Comparison of ENCODE assay signal across 13 cellular contexts in genomic region chr20:36102306-36102705, GRCh38. TPM values are rescaled to one million over a fixed set of nuclear protein-coding genes. Genes with fewer than 3 reads are reported as not detected.
DNase-seq lines count a peak whose midpoint lies in the region; TF ChIP-seq lines count a peak whose summit lies in the region.
"Had no signal": no experiment of that assay in that cellular context is flagged by ENCODE, and none has a peak within 500 bp of the region (broad histone marks: within the 10 kb centered on the region; RNA-seq: fewer than 3 reads in every experiment).

No MANE protein-coding gene starts in this region.

- 67% methylated on average over 3 of the region's 3 CpGs for WGBS in suprapubic skin

- no peak overlapping the region for H3K4me3 Mint-ChIP-seq in Caco-2 (ENCODE audit: unreplicated experiment)
- H3K4me3 Mint-ChIP-seq: H9 had no signal

- H2AFZ ChIP-seq in osteoblast (ENCODE audit: low read length) = no peak overlapping the region

- H3K4me3 ChIP-seq in Caco-2 (ENCODE audit: low read depth, low read length) = no peak overlapping the region
- H3K4me3 ChIP-seq in mucosa of rectum (ENCODE audit: low read length in 2 of 2) = no peak overlapping the region
- H3K4me3 ChIP-seq in suprapubic skin = no peak overlapping the region
- no peak overlapping the region for H3K4me3 ChIP-seq in osteoblast (ENCODE audit: insufficient read depth, low read length)
- H3K4me3 ChIP-seq: SJSA1 had no signal

- peak overlapping the region; percentile 20 to 48 for H3K9ac ChIP-seq in mucosa of rectum (ENCODE audit: low read depth in 1 of 2, low read length in 2 of 2)

- TF ChIP-seq CTCF in Caco-2 (IDR thresholded peaks at IDR 0.05; ENCODE audit: insufficient read depth in 1 of 2, low read depth in 1 of 2, low read length in 1 of 2, severe bottlenecking in 1 of 2, unreplicated experiment in 1 of 2) = no peak
- no peak for TF ChIP-seq CTCF in RWPE1 (conservative IDR thresholded peaks at IDR 0.05; ENCODE audit: low read depth)
- TF ChIP-seq CTCF in suprapubic skin (IDR thresholded peaks at IDR 0.05) = no peak
- TF ChIP-seq CTCF in osteoblast (IDR thresholded peaks at IDR 0.05; ENCODE audit: extremely low read depth, low read depth, low read length) = no peak

- TF ChIP-seq POLR2A in suprapubic skin (IDR thresholded peaks at IDR 0.05) = no peak

- peaks cover 20% of the 10 kb centered on the region for H3K36me3 Mint-ChIP-seq in Caco-2 (ENCODE audit: insufficient read depth, unreplicated experiment)

- H3K4me1 Mint-ChIP-seq in Caco-2 (ENCODE audit: low read depth, unreplicated experiment) = peaks cover 26% of the 10 kb centered on the region

- H3K27me3 ChIP-seq in Caco-2 (replicated peaks; ENCODE audit: control insufficient read depth, insufficient read depth, low read length) (no peaks in the 10 kb centered on the region), mucosa of rectum (ENCODE audit: control insufficient read depth in 2 of 2, insufficient read depth in 2 of 2, low read length in 2 of 2) (no peaks in the 10 kb centered on the region), suprapubic skin (no peaks in the 10 kb centered on the region), osteoblast (ENCODE audit: insufficient read depth, low read length) (no peaks in the 10 kb centered on the region)
- H3K27me3 ChIP-seq: SJSA1 had no signal

- peak overlapping the region; percentile 38 for H3K27ac Mint-ChIP-seq in Caco-2 (ENCODE audit: unreplicated experiment)
- H3K27ac Mint-ChIP-seq: H9 had no signal

- intact Hi-C loops in Caco-2 (cut with micrococcal nuclease; ENCODE audit: unreplicated experiment) = no loop called here

- no peaks in the 10 kb centered on the region for H4K20me1 ChIP-seq in osteoblast (ENCODE audit: insufficient read depth, low read length)

- no peaks in the 10 kb centered on the region for H3K36me3 ChIP-seq in Caco-2 (ENCODE audit: control insufficient read depth, insufficient read depth, low read length)
- no peaks in the 10 kb centered on the region for H3K36me3 ChIP-seq in mucosa of rectum (ENCODE audit: control insufficient read depth in 2 of 2, insufficient read depth in 2 of 2, low read length in 2 of 2)
- no peaks in the 10 kb centered on the region for H3K36me3 ChIP-seq in suprapubic skin
- no peaks in the 10 kb centered on the region for H3K36me3 ChIP-seq in osteoblast (ENCODE audit: insufficient read depth, low read length)
- H3K36me3 ChIP-seq: SJSA1 had no signal

- H3K4me1 ChIP-seq in Caco-2 (peaks cover 50% of the 10 kb centered on the region), mucosa of rectum (ENCODE audit: control insufficient read depth in 2 of 2, insufficient read depth in 2 of 2, low read length in 2 of 2) (peaks cover 43 to 63% of the 10 kb centered on the region in 2 donors), suprapubic skin (peaks cover 47% of the 10 kb centered on the region), osteoblast (ENCODE audit: insufficient read depth, low read length) (peaks cover 31% of the 10 kb centered on the region)

- CTCF ChIA-PET in Caco-2 (lab: Charles Lee) (interaction anchor here (0.6 to 2.2 kb wide), 4 partner anchors 36 to 350 kb away, joined by 4 to 8 read pairs (median 6); no protein-coding TSS in a partner anchor), RWPE1 (lab: Yijun Ruan, JAX) (interaction anchor here (0.6 to 3.2 kb wide), 7 partner anchors 9 to 109 kb away, joined by 3 to 14 read pairs (median 3); no protein-coding TSS in a partner anchor)

- peaks cover 14% of the 10 kb centered on the region for H3K79me2 ChIP-seq in osteoblast (ENCODE audit: insufficient read depth, low read length)

- H3K4me2 ChIP-seq in osteoblast (ENCODE audit: insufficient read depth, low read length) = no peak overlapping the region

- POLR2A ChIA-PET in Caco-2 (lab: Charles Lee) (interaction anchor here (0.6 to 1.0 kb wide), 3 partner anchors 10 to 148 kb away, joined by 3 read pairs; partner anchors contain the start of gene SCAND1), RWPE1 (lab: Yijun Ruan, JAX; ENCODE audit: low non-redundant PET) (interaction anchor here (0.9 kb wide), 1 partner anchor 9 kb away, joined by 3 read pairs; no protein-coding TSS in a partner anchor)

- H3K27ac ChIP-seq in RWPE1 (peak overlapping the region; percentile 76), mucosa of rectum (ENCODE audit: low read depth in 2 of 2, low read length in 2 of 2) (peak overlapping the region; percentile 85 to 91), suprapubic skin (peak overlapping the region; percentile 54), osteoblast (ENCODE audit: low read depth, low read length) (no peak overlapping the region)
- H3K27ac ChIP-seq: SJSA1 had no signal

- no peaks in the 10 kb centered on the region for H3K9me3 ChIP-seq in Caco-2
- H3K9me3 ChIP-seq in mucosa of rectum (ENCODE audit: control insufficient read depth in 2 of 2, low read length in 2 of 2) = no peaks in the 10 kb centered on the region
- H3K9me3 ChIP-seq in suprapubic skin = no peaks in the 10 kb centered on the region
- no peaks in the 10 kb centered on the region for H3K9me3 ChIP-seq in osteoblast (ENCODE audit: low read depth, low read length)
- H3K9me3 ChIP-seq: SJSA1 had no signal

- DNase-seq in Caco-2 = no peak
- DNase-seq in RWPE1 (ENCODE audit: low spot score) = no peak
- DNase-seq in suprapubic skin (ENCODE audit: low spot score in 2 of 2) = no peak
- no peak for DNase-seq in NCI-H748 treated with DMSO at 0.1 percent for 48 hours (lab: John Stamatoyannopoulos, UW)
- no peak for DNase-seq in iPS-NIHi11 (ENCODE audit: low spot score)
- no peak for DNase-seq in osteoblast (ENCODE audit: insufficient read length, low spot score, missing footprints)
- DNase-seq: H9, NCI-H1436, NCI-H2029, NCI-H774, PC-3 had no signal

- TF ChIP-seq EP300 in suprapubic skin (IDR thresholded peaks at IDR 0.05) = no peak

- H3K27me3 Mint-ChIP-seq in Caco-2 (ENCODE audit: insufficient read depth, unreplicated experiment) = no peaks in the 10 kb centered on the region

- BruUV-seq in Caco-2 (replicated peaks; lab: Mats Ljungman, UMichigan) = no TSS peak

- no peaks in the 10 kb centered on the region for H3K9me3 Mint-ChIP-seq in Caco-2 (ENCODE audit: unreplicated experiment)
- H3K9me3 Mint-ChIP-seq: H9 had no signal

RNA-seq across cellular contexts. Expression of gene EPB41L1, which starts 52.2 kb away (rescaled TPM):
- total RNA-seq in Caco-2 (2022) (129 and 137 TPM in 2 replicates), suprapubic skin (10 to 100 TPM; 14.3 to 27.9 (median 21.4) TPM), osteoblast (26.8 and 32.4 TPM in 2 replicates)
